Comparison of ENCODE assay signal across 17 cellular contexts in the genomic region with DNA sequence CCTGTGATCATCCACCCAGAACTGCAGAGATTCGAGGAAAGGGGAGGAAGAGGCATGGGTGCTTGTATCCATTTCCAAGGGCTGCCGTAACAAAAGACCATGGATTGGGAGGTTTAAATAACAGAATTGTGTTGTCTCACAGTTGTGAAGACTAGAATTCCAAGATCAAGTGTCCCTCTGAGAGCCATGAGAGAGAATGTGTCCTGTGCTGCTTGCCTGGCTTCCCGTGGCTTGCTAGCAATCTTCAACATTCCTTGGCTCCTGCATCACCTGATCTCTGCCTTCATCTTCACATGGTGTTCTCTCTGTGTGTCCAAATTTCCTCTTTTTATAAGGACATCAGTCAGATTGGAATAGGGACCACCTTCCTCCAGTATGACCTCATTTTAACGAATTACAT.
"Had no signal": no experiment of that assay in that cellular context is flagged by ENCODE, and none has a peak within 500 bp of the region (broad histone marks: within the 10 kb centered on the region; RNA-seq: fewer than 3 reads in every experiment).

No MANE protein-coding gene starts in this region.

- H3K9ac ChIP-seq: SK-N-SH had no signal

- H3K9me2 ChIP-seq: SK-N-SH had no signal

- FAIRE-seq: HepG2 had no signal

- H3K9me3 ChIP-seq: MG63, SK-N-SH had no signal

- DNase-seq: IMR-90, Karpas-422, KG1, MG63, NCI-H1092 treated with DMSO at 0.1 percent for 48 hours, NCI-H1436, NCI-H1694, NCI-H187 treated with DMSO at 0.1 percent for 48 hours, NCI-H2029 treated with DMSO at 0.1 percent for 48 hours, NCI-H2171 treated with DMSO at 0.1 percent for 48 hours, NCI-H345, NCI-H446 treated with DMSO at 0.1 percent for 48 hours, NCI-H510A treated with DMSO at 0.1 percent for 48 hours, SHP77, SK-N-SH had no signal

- H3K4me2 ChIP-seq: SK-N-SH had no signal

- H3K27ac ChIP-seq: RWPE1 had no signal

- H3K4me3 ChIP-seq: MG63 had no signal

- H3K27me3 ChIP-seq: MG63 had no signal

- H3K36me3 ChIP-seq: MG63 had no signal
